ENCODE assay signal across 2 cellular contexts in genomic region chr19:48487944-48488343, GRCh38.
TF ChIP-seq lines count a peak whose summit lies in the region.

No MANE protein-coding gene starts in this region.

TF ChIP-seq in IMR-90, 13 proteins besides CTCF, POLR2A, EP300 and RAD21 (continued from another document):
- TF ChIP-seq ELK1 (IDR thresholded peaks at IDR 0.05; ENCODE audit: borderline replicate concordance, low read depth, low read length) (no peak), NFE2L2 (IDR thresholded peaks at IDR 0.05; ENCODE audit: low read depth, low read length) (no peak), USF2 (IDR thresholded peaks at IDR 0.05; ENCODE audit: low read depth, low read length) (no peak), SMC3 (IDR thresholded peaks at IDR 0.05; ENCODE audit: low read depth, low read length) (no peak), CHD1 (IDR thresholded peaks at IDR 0.05; ENCODE audit: low read depth, low read length) (no peak), RCOR1 (IDR thresholded peaks at IDR 0.05; ENCODE audit: insufficient replicate concordance, low read length) (no peak)

TF ChIP-seq in liver, 16 proteins besides CTCF, POLR2A, EP300 and RAD21 (continued from another document):
- TF ChIP-seq MAX (IDR thresholded peaks at IDR 0.05) = no peak
- TF ChIP-seq YY1 (IDR thresholded peaks at IDR 0.05) = no peak
